31 cellular contexts compared by ENCODE assay signal in genomic region chr18:23550898-23551297, GRCh38. TPM values are rescaled to one million over a fixed set of nuclear protein-coding genes. Genes with fewer than 3 reads are reported as not detected.
A peak's percentile ranks its signal among the peaks of the same experiment; 100 is the strongest.
DNase-seq lines count a peak whose midpoint lies in the region; ATAC-seq, FAIRE-seq and TF ChIP-seq lines count a peak whose summit lies in the region.
"Had no signal": no experiment of that assay in that cellular context is flagged by ENCODE, and none has a peak within 500 bp of the region (broad histone marks: within the 10 kb centered on the region; RNA-seq: fewer than 3 reads in every experiment).

No MANE protein-coding gene starts in this region.

- no peaks in the 10 kb centered on the region for H3K9me3 Mint-ChIP-seq in mesothelial cell of epicardium
- H3K9me3 Mint-ChIP-seq: brain, IgD-negative memory B cell, naive B cell had no signal

- no peak for DNase-seq in cardiac muscle cell (ENCODE audit: low read depth in 1 of 2, low spot score in 1 of 2)
- DNase-seq in right atrium auricular region (ENCODE audit: low spot score), result no peak
- peak; percentile 52 for DNase-seq in bronchial epithelial cell (ENCODE audit: low read depth)
- no peak for DNase-seq in mesothelial cell of epicardium (ENCODE audit: low spot score in 2 of 2, unreplicated experiment in 2 of 2)
- DNase-seq in upper lobe of right lung, result no peak
- DNase-seq in HCEC 1CT, result no peak
- DNase-seq in foreskin keratinocyte, result no peak
- no peak for DNase-seq in foreskin melanocyte
- DNase-seq: activated CD4-positive, alpha-beta T cell treated with anti-CD3 and anti-CD28 coated beads, Interleukin-2, amount 50 U/mL, for 1 hour; activated naive CD4-positive, alpha-beta T cell treated with Interleukin-2 at 50 U/mL for 16 hours; activated T-cell treated with anti-CD3 and anti-CD28 coated beads, Interleukin-2, amount 50 U/mL, for 48 hours; effector CD8-positive, alpha-beta T cell; erythroblast; left cardiac atrium; naive B cell; NCI-H1092 treated with DMSO at 0.1 percent for 48 hours; NCI-H187; NCI-H345; NCI-H82; PC-3; Right ventricle myocardium superior; small intestine; stimulated activated CD8-positive, alpha-beta memory T cell treated with anti-CD3 and anti-CD28 coated beads, Interleukin-4, amount 100 ng/mL, for 48 hours; T-helper 2 cell; transverse colon had no signal

- no peaks in the 10 kb centered on the region for H3K27me3 ChIP-seq in cardiac muscle cell
- H3K27me3 ChIP-seq in right atrium auricular region, result no peaks in the 10 kb centered on the region
- no peaks in the 10 kb centered on the region for H3K27me3 ChIP-seq in bronchial epithelial cell (ENCODE audit: control insufficient read depth, insufficient read depth, low read length)
- no peaks in the 10 kb centered on the region for H3K27me3 ChIP-seq in upper lobe of right lung
- no peaks in the 10 kb centered on the region for H3K27me3 ChIP-seq in foreskin keratinocyte
- H3K27me3 ChIP-seq: BLaER1, transverse colon had no signal

- TF ChIP-seq CTCF in cardiac muscle cell (IDR thresholded peaks at IDR 0.05; ENCODE audit: low read depth, low read length) (no peak), right atrium auricular region (IDR thresholded peaks at IDR 0.05) (no peak), bronchial epithelial cell (IDR thresholded peaks at IDR 0.05; ENCODE audit: insufficient read depth, low read length, severe bottlenecking) (no peak), mesothelial cell of epicardium (IDR thresholded peaks at IDR 0.05; ENCODE audit: unreplicated experiment) (no peak), upper lobe of right lung (IDR thresholded peaks at IDR 0.05) (no peak), foreskin keratinocyte (conservative IDR thresholded peaks at IDR 0.05) (no peak)

- FAIRE-seq in bronchial epithelial cell (lab: Jason Lieb, UNC), result no peak
- FAIRE-seq: colon, frontal cortex, small intestine had no signal

- peak; percentile 70 for ATAC-seq in upper lobe of right lung
- ATAC-seq in foreskin keratinocyte, result no peak
- ATAC-seq: left cardiac atrium, PC-3 had no signal

- H3K36me3 Mint-ChIP-seq in mesothelial cell of epicardium, result peaks cover 51% of the 10 kb centered on the region

- H3K4me3 ChIP-seq in cardiac muscle cell (no peak overlapping the region), right atrium auricular region (no peak overlapping the region), bronchial epithelial cell (ENCODE audit: low read depth, low read length) (no peak overlapping the region), upper lobe of right lung (no peak overlapping the region)
- H3K4me3 ChIP-seq: BLaER1, HAP-1, transverse colon had no signal

- H3K4me1 ChIP-seq in cardiac muscle cell (ENCODE audit: low read depth) (peaks cover 11% of the 10 kb centered on the region), right atrium auricular region (no peaks in the 10 kb centered on the region), upper lobe of right lung (peaks cover 10% of the 10 kb centered on the region), foreskin keratinocyte (peaks cover 6% of the 10 kb centered on the region)
- H3K4me1 ChIP-seq: BLaER1, HAP-1 had no signal

- H3K27me3 Mint-ChIP-seq in mesothelial cell of epicardium (ENCODE audit: low read depth), result no peaks in the 10 kb centered on the region
- H3K27me3 Mint-ChIP-seq: IgD-negative memory B cell, naive B cell had no signal

- H3K36me3 ChIP-seq in cardiac muscle cell, result peaks cover 16% of the 10 kb centered on the region
- H3K36me3 ChIP-seq in right atrium auricular region, result peaks cover 65% of the 10 kb centered on the region
- peaks cover 29% of the 10 kb centered on the region for H3K36me3 ChIP-seq in bronchial epithelial cell (ENCODE audit: control insufficient read depth, insufficient read depth, low read length)
- H3K36me3 ChIP-seq in upper lobe of right lung, result peaks cover 100% of the 10 kb centered on the region

- intact Hi-C loops in upper lobe of right lung (cut with DNase I), result no loop called here

- H3K4me1 Mint-ChIP-seq in mesothelial cell of epicardium, result peaks cover 6% of the 10 kb centered on the region
- H3K4me1 Mint-ChIP-seq: brain, IgD-negative memory B cell, naive B cell had no signal

- H3K27ac Mint-ChIP-seq in mesothelial cell of epicardium, result peak overlapping the region; percentile 26
- H3K27ac Mint-ChIP-seq: brain had no signal

- H3K9me3 ChIP-seq in cardiac muscle cell (ENCODE audit: low read depth), result no peaks in the 10 kb centered on the region
- H3K9me3 ChIP-seq in right atrium auricular region, result no peaks in the 10 kb centered on the region
- no peaks in the 10 kb centered on the region for H3K9me3 ChIP-seq in upper lobe of right lung
- H3K9me3 ChIP-seq: BLaER1, HAP-1, transverse colon had no signal

- peak overlapping the region; percentile 30 for H3K27ac ChIP-seq in cardiac muscle cell
- no peak overlapping the region for H3K27ac ChIP-seq in right atrium auricular region
- peak overlapping the region; percentile 58 for H3K27ac ChIP-seq in upper lobe of right lung
- no peak overlapping the region for H3K27ac ChIP-seq in foreskin keratinocyte
- H3K27ac ChIP-seq: BLaER1, transverse colon had no signal

- H3K4me3 Mint-ChIP-seq in mesothelial cell of epicardium, result no peak overlapping the region
- H3K4me3 Mint-ChIP-seq: brain, IgD-negative memory B cell, naive B cell had no signal

RNA-seq across cellular contexts. Expression of gene NPC1, which starts 35.4 kb away (rescaled TPM):
- total RNA-seq in cardiac muscle cell, result 22.4 and 25.9 TPM in 2 replicates
- polyA plus RNA-seq in cardiac muscle cell, result 14.1 and 19.4 TPM in 2 replicates
- 10 to 100 TPM; 16.2 to 26.4 TPM for total RNA-seq in right atrium auricular region
- total RNA-seq in bronchial epithelial cell, result 78.3 and 100 TPM in 2 replicates
- 35.5 to 39.9 TPM (median 35.8 TPM) in 3 replicates for total RNA-seq in mesothelial cell of epicardium
- total RNA-seq in upper lobe of right lung, result 143 TPM
- total RNA-seq in foreskin keratinocyte, result 60.8 and 69.9 TPM in 2 replicates
- polyA plus RNA-seq in foreskin keratinocyte, result 24.3 and 25.8 TPM in 2 replicates

RNA-seq across cellular contexts. Expression of gene RMC1, which starts 47.6 kb away (rescaled TPM):
- 10.4 and 13.5 TPM in 2 replicates for total RNA-seq in cardiac muscle cell
- 18.3 and 28.0 TPM in 2 replicates for polyA plus RNA-seq in cardiac muscle cell
- total RNA-seq in right atrium auricular region, result 10 to 100 TPM; 17.2 TPM
- 27.4 and 28.4 TPM in 2 replicates for total RNA-seq in bronchial epithelial cell
- 18.8 to 20.0 TPM (median 19.4 TPM) in 3 replicates for total RNA-seq in mesothelial cell of epicardium
- total RNA-seq in upper lobe of right lung, result 42.5 TPM
- 21.9 and 27.8 TPM in 2 replicates for total RNA-seq in foreskin keratinocyte
- polyA plus RNA-seq in foreskin keratinocyte, result 17.9 and 22.5 TPM in 2 replicates

Comparison
In these comparisons a context has a peak if more than half of its experiments do, and no peak if none do; other contexts are left out.
1. H3K27ac ChIP-seq: peak in cardiac muscle cell (single experiment) and upper lobe of right lung (single experiment); none in right atrium auricular region (0 of 2) and foreskin keratinocyte (single experiment).